In the genomic region with DNA sequence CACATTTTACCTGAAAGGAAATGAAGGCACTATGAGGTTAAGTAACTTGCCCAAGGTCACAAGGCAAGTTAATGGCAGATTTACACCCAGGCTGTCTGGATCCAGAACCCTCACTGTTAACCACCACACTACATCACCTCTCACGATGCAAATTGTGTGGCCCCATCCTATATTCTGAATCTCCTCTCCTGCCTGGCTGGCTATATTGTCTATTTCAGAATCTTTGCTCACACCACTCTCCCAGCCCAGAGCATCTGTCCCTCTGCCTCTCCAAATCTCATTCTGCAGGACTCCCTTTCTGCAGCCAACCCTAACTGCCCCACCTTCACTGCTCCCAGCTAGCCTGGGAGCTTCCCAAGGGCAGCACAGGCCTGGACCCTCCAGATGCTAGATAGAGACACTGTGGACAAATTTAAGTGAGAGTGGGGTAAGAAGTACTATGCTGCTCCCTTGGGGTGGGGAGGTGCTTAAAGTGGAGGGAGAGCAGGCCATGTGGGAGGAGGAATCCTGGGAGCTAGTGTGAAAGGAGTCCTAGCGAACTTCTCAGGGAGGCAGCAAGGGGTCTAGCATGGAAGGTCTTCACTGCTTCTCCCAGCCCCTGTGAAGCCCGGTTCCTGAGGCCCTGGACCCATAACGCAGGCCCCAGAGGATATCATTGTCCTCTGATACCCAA, we compare ENCODE assay signal across 8 cellular contexts.
A peak's percentile ranks its signal among the peaks of the same experiment; 100 is the strongest.
DNase-seq lines count a peak whose midpoint lies in the region; ATAC-seq and TF ChIP-seq lines count a peak whose summit lies in the region.

No MANE protein-coding gene starts in this region.

- no peak for ATAC-seq in stimulated activated naive CD8-positive, alpha-beta T cell treated with anti-CD3 and anti-CD28 coated beads, Interleukin-15, Interleukin-2, amounts not matched to agents 100 U/mL and 50 U/mL, for 24 hours

- H4K20me1 ChIP-seq in SU-DHL-6 (ENCODE audit: low read depth, low read length): no peaks in the 10 kb centered on the region

- peaks cover 8% of the 10 kb centered on the region for H3K36me3 Mint-ChIP-seq in stimulated activated naive CD8-positive, alpha-beta T cell treated with anti-CD3 and anti-CD28 coated beads, Interleukin-15, Interleukin-2, amounts not matched to agents 100 ng/mL and 50 ng/mL, for 24 hours (ENCODE audit: low read depth)

- H3K79me2 ChIP-seq in SU-DHL-6 (ENCODE audit: insufficient read depth, low read length) (0 out of 2 replicates have a peak, but pooled peaks cover 8% of the 10 kb centered on the region), parathyroid adenoma (peaks cover 32% of the 10 kb centered on the region)

- H3K9me2 ChIP-seq in SU-DHL-6 (replicated peaks; ENCODE audit: insufficient read depth, low read length): no peaks in the 10 kb centered on the region

- no peaks in the 10 kb centered on the region for H3K27me3 ChIP-seq in SU-DHL-6 (ENCODE audit: low read length)
- no peaks in the 10 kb centered on the region for H3K27me3 ChIP-seq in parathyroid adenoma (ENCODE audit: control insufficient read depth, insufficient read depth, low read length)

- H3K9me3 ChIP-seq in SU-DHL-6 (ENCODE audit: insufficient read depth, low read length) (no peaks in the 10 kb centered on the region), parathyroid adenoma (ENCODE audit: control insufficient read depth, low read length) (no peaks in the 10 kb centered on the region)

- H3K4me2 ChIP-seq in SU-DHL-6 (ENCODE audit: low read depth, low read length, poor library complexity, severe bottlenecking) (peak overlapping the region; percentile 80), parathyroid adenoma (ENCODE audit: low read length) (peak overlapping the region; percentile 90)

- H3K4me3 Mint-ChIP-seq in stimulated activated naive CD8-positive, alpha-beta T cell treated with anti-CD3 and anti-CD28 coated beads, Interleukin-15, Interleukin-2, amounts not matched to agents 100 ng/mL and 50 ng/mL, for 24 hours: peak overlapping the region; percentile 92

- peaks cover 53% of the 10 kb centered on the region for H3K4me1 Mint-ChIP-seq in stimulated activated naive CD8-positive, alpha-beta T cell treated with anti-CD3 and anti-CD28 coated beads, Interleukin-15, Interleukin-2, amounts not matched to agents 100 ng/mL and 50 ng/mL, for 24 hours (ENCODE audit: low read depth)

- peaks cover 4% of the 10 kb centered on the region for H3K4me1 ChIP-seq in parathyroid adenoma

- 0 out of 2 replicates have a peak, but pooled peaks cover 5% of the 10 kb centered on the region for H3F3A ChIP-seq in SU-DHL-6 (ENCODE audit: insufficient read depth)

- no peaks in the 10 kb centered on the region for H3K9me3 Mint-ChIP-seq in stimulated activated naive CD8-positive, alpha-beta T cell treated with anti-CD3 and anti-CD28 coated beads, Interleukin-15, Interleukin-2, amounts not matched to agents 100 ng/mL and 50 ng/mL, for 24 hours

- peak overlapping the region; percentile 98 for H3K27ac Mint-ChIP-seq in stimulated activated naive CD8-positive, alpha-beta T cell treated with anti-CD3 and anti-CD28 coated beads, Interleukin-15, Interleukin-2, amounts not matched to agents 100 ng/mL and 50 ng/mL, for 24 hours

- no peaks in the 10 kb centered on the region for H3K36me3 ChIP-seq in SU-DHL-6 (ENCODE audit: low read length)
- H3K36me3 ChIP-seq in parathyroid adenoma (ENCODE audit: control insufficient read depth, insufficient read depth, low read length): no peaks in the 10 kb centered on the region

- H2AFZ ChIP-seq in SU-DHL-6 (ENCODE audit: low read depth, low read length, severe bottlenecking) (peak overlapping the region; percentile 49), parathyroid adenoma (peak overlapping the region; percentile 94)

- no peaks in the 10 kb centered on the region for H3K27me3 Mint-ChIP-seq in stimulated activated naive CD8-positive, alpha-beta T cell treated with anti-CD3 and anti-CD28 coated beads, Interleukin-15, Interleukin-2, amounts not matched to agents 100 ng/mL and 50 ng/mL, for 24 hours

- H3K27ac ChIP-seq in SU-DHL-6 (ENCODE audit: low read depth, low read length) (peak overlapping the region; percentile 51), parathyroid adenoma (peak overlapping the region; percentile 69)

- TF ChIP-seq CTCF in SU-DHL-6 (IDR thresholded peaks at IDR 0.05; ENCODE audit: insufficient read depth, low read length, poor library complexity, severe bottlenecking) (no peak), parathyroid adenoma (IDR thresholded peaks at IDR 0.05) (no peak)

- H3K4me3 ChIP-seq in SU-DHL-6 (ENCODE audit: insufficient read depth, low read length, poor library complexity, severe bottlenecking) (peak overlapping the region; percentile 61), parathyroid adenoma (ENCODE audit: low read depth, low read length) (peak overlapping the region; percentile 92)

- DNase-seq in stimulated activated naive CD8-positive, alpha-beta T cell treated with anti-CD3 and anti-CD28 coated beads, Interleukin-15, Interleukin-2, amounts not matched to agents 100 U/mL and 50 U/mL, for 24 hours: no peak
- DNase-seq in fibroblast of the conjunctiva (ENCODE audit: low read depth): peak; percentile 37
- no peak for DNase-seq in NCI-H446 (lab: John Stamatoyannopoulos, UW)
- no peak for DNase-seq in activated CD4-positive, alpha-beta T cell treated with anti-CD3 and anti-CD28 coated beads, Interleukin-2, amount 50 U/mL, for 4 hours
- no peak for DNase-seq in activated effector memory CD4-positive, alpha-beta T cell treated with anti-CD3 and anti-CD28 coated beads, Interleukin-2, amount 50 U/mL, for 16 hours

- H3K9ac ChIP-seq in SU-DHL-6 (ENCODE audit: low read length): peak overlapping the region; percentile 86
- peak overlapping the region; percentile 91 for H3K9ac ChIP-seq in parathyroid adenoma
